In genomic region chr19:38671654-38672053, GRCh38 we compare ENCODE assay signal across 10 cellular contexts. TPM values are rescaled to one million over a fixed set of nuclear protein-coding genes. Genes with fewer than 3 reads are reported as not detected.
DNase-seq lines count a peak whose midpoint lies in the region; ATAC-seq and TF ChIP-seq lines count a peak whose summit lies in the region.
"Had no signal": no experiment of that assay in that cellular context is flagged by ENCODE, and none has a peak within 500 bp of the region (broad histone marks: within the 10 kb centered on the region; RNA-seq: fewer than 3 reads in every experiment).

No MANE protein-coding gene starts in this region.

- no peaks in the 10 kb centered on the region for H3K9me2 ChIP-seq in GM23338 (ENCODE audit: insufficient read depth)

- H3K4me3 Mint-ChIP-seq in GM23338 (no peak overlapping the region), chondrocyte (ENCODE audit: unreplicated experiment) (no peak overlapping the region)

- ATAC-seq in GM23338 (no peak), HG02642 (IDR thresholded peaks at IDR 0.05; ENCODE audit: poor library complexity, unreplicated experiment) (no peak), GM19324 (IDR thresholded peaks at IDR 0.05; ENCODE audit: low FRiP score, unreplicated experiment) (no peak)
- no peak for ATAC-seq in activated CD4-positive, CD25-positive, alpha-beta regulatory T cell treated with anti-CD3 and anti-CD28 coated beads, Interleukin-2, amount 50 U/mL, for 24 hours

- H3K9ac ChIP-seq in liver (ENCODE audit: low read depth in 1 of 2, low read length in 2 of 2) (no peak overlapping the region), skeletal muscle tissue (ENCODE audit: low read depth in 1 of 3, low read length in 3 of 3) (no peak overlapping the region)

- no peak overlapping the region for H2AFZ ChIP-seq in GM23338

- DNase-seq in GM23338 (ENCODE audit: low spot score) = no peak
- DNase-seq in chondrocyte (ENCODE audit: low spot score) = no peak
- no peak for DNase-seq in AG08396 (ENCODE audit: low spot score)
- DNase-seq: cortex of kidney, NCI-H146 had no signal

- H3K36me3 ChIP-seq in GM23338 (ENCODE audit: insufficient read depth) = no peaks in the 10 kb centered on the region; the same call in 1 of the 2 replicates
- no peaks in the 10 kb centered on the region for H3K36me3 ChIP-seq in liver (ENCODE audit: control insufficient read depth in 4 of 4, insufficient read depth in 3 of 4, low read depth in 1 of 4, low read length in 3 of 4)
- H3K36me3 ChIP-seq in skeletal muscle tissue (ENCODE audit: control insufficient read depth in 3 of 3, insufficient read depth in 3 of 3, low read length in 3 of 3) = no peaks in the 10 kb centered on the region

- peak overlapping the region; percentile 40; the same call in 1 of the 2 replicates for H3K27ac ChIP-seq in GM23338 (ENCODE audit: low read depth)
- peak overlapping the region in 1 of 2 donors; percentile 34 for H3K27ac ChIP-seq in liver (ENCODE audit: low read depth in 1 of 2, low read length in 2 of 2)
- peak overlapping the region; percentile 69 for H3K27ac ChIP-seq in skeletal muscle tissue (ENCODE audit: low read depth, low read length)

- H3K9me3 Mint-ChIP-seq in GM23338 (no peaks in the 10 kb centered on the region), chondrocyte (ENCODE audit: low read depth) (no peaks in the 10 kb centered on the region)

- 76% methylated on average over 4 of the region's 4 CpGs for WGBS in liver

- no peak for TF ChIP-seq RAD21 in liver (IDR thresholded peaks at IDR 0.05)

- H3K4me3 ChIP-seq in GM23338 (no peak overlapping the region), liver (ENCODE audit: low read depth in 1 of 3, low read length in 3 of 3) (no peak overlapping the region), skeletal muscle tissue (ENCODE audit: low read length in 3 of 3) (peak overlapping the region in 1 of 3 donors; percentile 43)

- H3F3A ChIP-seq in GM23338 (replicated peaks; ENCODE audit: low read depth) = peaks cover 3% of the 10 kb centered on the region

- H3K4me2 ChIP-seq in GM23338 = no peak overlapping the region

- no peaks in the 10 kb centered on the region for H3K9me3 ChIP-seq in liver (ENCODE audit: control insufficient read depth in 4 of 4, low read length in 3 of 4)
- no peaks in the 10 kb centered on the region for H3K9me3 ChIP-seq in skeletal muscle tissue (ENCODE audit: control insufficient read depth in 3 of 3, low read length in 3 of 3)

- peaks cover 95% of the 10 kb centered on the region for H3K79me2 ChIP-seq in GM23338 (replicated peaks; ENCODE audit: insufficient read depth)

- H3K36me3 Mint-ChIP-seq in GM23338 (ENCODE audit: low read depth) (peaks cover 25% of the 10 kb centered on the region), chondrocyte (ENCODE audit: low read depth) (peaks cover 3% of the 10 kb centered on the region)

- peaks cover 23% of the 10 kb centered on the region for H3K27me3 Mint-ChIP-seq in GM23338 (ENCODE audit: insufficient read depth, low read depth, poor library complexity)
- H3K27me3 Mint-ChIP-seq in chondrocyte (ENCODE audit: low read depth) = no peaks in the 10 kb centered on the region

- H3K4me1 ChIP-seq in GM23338 (ENCODE audit: insufficient read depth) (peaks cover 78% of the 10 kb centered on the region), liver (ENCODE audit: control insufficient read depth in 4 of 4, insufficient read depth in 4 of 4, low read length in 3 of 4) (peaks cover 13 to 65% (median 42%) of the 10 kb centered on the region in 4 donors), skeletal muscle tissue (ENCODE audit: control insufficient read depth in 3 of 3, insufficient read depth in 3 of 3, low read length in 3 of 3) (peaks cover 77 to 89% (median 78%) of the 10 kb centered on the region in 3 donors)

- H3K27me3 ChIP-seq in GM23338 (ENCODE audit: insufficient read depth) = no peaks in the 10 kb centered on the region
- no peaks in the 10 kb centered on the region for H3K27me3 ChIP-seq in liver (ENCODE audit: control insufficient read depth in 4 of 4, insufficient read depth in 4 of 4, low read length in 3 of 4)
- H3K27me3 ChIP-seq in skeletal muscle tissue (ENCODE audit: control insufficient read depth in 3 of 3, insufficient read depth in 3 of 3, low read length in 3 of 3) = no peaks in the 10 kb centered on the region

- H3K4me1 Mint-ChIP-seq in GM23338 = peaks cover 76% of the 10 kb centered on the region
- H3K4me1 Mint-ChIP-seq in chondrocyte (ENCODE audit: low read depth) = peaks cover 86% of the 10 kb centered on the region

- H4K20me1 ChIP-seq in GM23338 (replicated peaks; ENCODE audit: insufficient read depth) = peaks cover 7% of the 10 kb centered on the region

- TF ChIP-seq CTCF in GM23338 (conservative IDR thresholded peaks at IDR 0.05; ENCODE audit: low read depth in 2 of 2) (no peak), chondrocyte (IDR thresholded peaks at IDR 0.05) (no peak), liver (IDR thresholded peaks at IDR 0.05; ENCODE audit: low read depth, low read length, missing input control) (no peak)

- peak overlapping the region; percentile 22 for H3K27ac Mint-ChIP-seq in GM23338
- peak overlapping the region; percentile 83 for H3K27ac Mint-ChIP-seq in chondrocyte (ENCODE audit: unreplicated experiment)

TF ChIP-seq in GM23338, 12 proteins besides CTCF, POLR2A, EP300 and RAD21 (continues in another document):
- TF ChIP-seq ZNF331 (CRISPR knock-in tag; IDR thresholded peaks at IDR 0.05; ENCODE audit: low read depth) (no peak), ZNF114 (CRISPR knock-in tag; IDR thresholded peaks at IDR 0.05) (no peak), JUNB (IDR thresholded peaks at IDR 0.05; ENCODE audit: unreplicated experiment) (no peak), EZH2phosphoT487 (IDR thresholded peaks at IDR 0.05; ENCODE audit: unreplicated experiment) (no peak), POLR2AphosphoS5 (IDR thresholded peaks at IDR 0.05; ENCODE audit: low read depth) (no peak), EZH2 (IDR thresholded peaks at IDR 0.05; ENCODE audit: low read depth, unreplicated experiment) (no peak), NANOG (IDR thresholded peaks at IDR 0.05; ENCODE audit: borderline replicate concordance) (no peak), ETS1 (IDR thresholded peaks at IDR 0.05) (no peak), CREB1 (CRISPR knock-in tag; IDR thresholded peaks at IDR 0.05; ENCODE audit: low read depth) (no peak)

TF ChIP-seq in liver, 16 proteins besides CTCF, POLR2A, EP300 and RAD21:
- TF ChIP-seq SP1 (IDR thresholded peaks at IDR 0.05) = no peak
- no peak for TF ChIP-seq HNF4G (IDR thresholded peaks at IDR 0.05)
- no peak for TF ChIP-seq EGR1 (IDR thresholded peaks at IDR 0.05; ENCODE audit: low read depth in 2 of 2)
- TF ChIP-seq NR2F2 (IDR thresholded peaks at IDR 0.05) = peak; percentile 9
- TF ChIP-seq RXRA (IDR thresholded peaks at IDR 0.05) = no peak
- TF ChIP-seq MAX (IDR thresholded peaks at IDR 0.05) = peak; percentile 11
- TF ChIP-seq JUND (IDR thresholded peaks at IDR 0.05) = no peak
- peak; percentile 2 for TF ChIP-seq YY1 (IDR thresholded peaks at IDR 0.05)

RNA-seq across cellular contexts. Expression of gene ACTN4, which starts 24.2 kb away (rescaled TPM):
- total RNA-seq in GM23338 (2014; rRNA removed; shearing (Covaris generic)) = 379 and 427 TPM in 2 replicates
- 54.6 and 68.9 TPM in 2 replicates for polyA plus RNA-seq in GM23338 (2016; fragmentation: Nextera tagmentation; extraction: Ambion mirVana)
- total RNA-seq in chondrocyte = 641 to 921 TPM (median 917 TPM) in 3 replicates
- 100 to 1,000 TPM in 1 of 2 donors, 10 to 100 TPM in 1; 93.9 to 164 TPM for total RNA-seq in liver
- polyA plus RNA-seq in liver = 100 to 1,000 TPM in 1 of 2 donors, 10 to 100 TPM in 1; 35.4 to 104 TPM
- total RNA-seq in skeletal muscle tissue = 42.3 TPM

RNA-seq across cellular contexts. Expression of gene EIF3K, which starts 52.7 kb away (rescaled TPM):
- 509 and 527 TPM in 2 replicates for total RNA-seq in GM23338 (2014; rRNA removed; shearing (Covaris generic))
- polyA plus RNA-seq in GM23338 (2016; fragmentation: Nextera tagmentation; extraction: Ambion mirVana) (215 and 226 TPM in 2 replicates), liver (100 to 1,000 TPM; 118 to 173 TPM)
- total RNA-seq in chondrocyte (177 to 208 TPM (median 185 TPM) in 3 replicates), liver (100 to 1,000 TPM; 130 to 240 TPM), skeletal muscle tissue (314 TPM)

RNA-seq across cellular contexts. Expression of gene MAP4K1, which starts 53.9 kb away (rescaled TPM):
- 7.7 and 11.8 TPM in 2 replicates for total RNA-seq in GM23338 (2014; rRNA removed; shearing (Covaris generic))
- polyA plus RNA-seq in GM23338 (2016; fragmentation: Nextera tagmentation; extraction: Ambion mirVana) (42.8 and 44.6 TPM in 2 replicates), liver (1 to 10 TPM in 1 of 2 donors, under 1 TPM in 1; 0.89 to 3.1 TPM)
- total RNA-seq in chondrocyte (0.23 to 1.4 TPM (median 1.4 TPM) in 3 replicates), liver (1 to 10 TPM; 1.8 to 2.1 TPM), skeletal muscle tissue (under 0.01 TPM)
